1 cellular context compared by ENCODE assay signal in the genomic region with DNA sequence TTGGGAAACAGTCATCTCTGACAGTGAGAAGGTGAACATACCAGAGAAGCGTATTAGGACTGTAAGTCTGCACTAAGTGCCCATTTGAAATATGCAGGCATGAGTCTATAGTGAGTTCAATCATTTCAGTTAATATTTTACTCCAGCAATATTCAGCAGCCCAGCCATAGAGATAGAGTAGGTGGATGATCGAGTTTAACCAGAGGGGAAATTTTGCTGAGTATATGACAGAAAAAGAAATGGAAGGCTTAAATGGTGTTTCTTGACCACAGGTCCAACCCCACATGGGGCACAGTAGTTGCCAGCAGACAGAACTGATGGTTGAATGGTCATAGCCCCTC.
TF ChIP-seq lines count a peak whose summit lies in the region.

No MANE protein-coding gene starts in this region.

TF ChIP-seq in GM12878, 131 proteins besides CTCF, POLR2A, EP300 and RAD21:
- TF ChIP-seq MEF2A (IDR thresholded peaks at IDR 0.05; ENCODE audit: insufficient read depth, low read depth, low read length) (no peak), USF2 (IDR thresholded peaks at IDR 0.05; ENCODE audit: borderline replicate concordance, low read depth, low read length) (no peak), ZNF622 (IDR thresholded peaks at IDR 0.05) (no peak), KDM1A (IDR thresholded peaks at IDR 0.05; ENCODE audit: borderline replicate concordance) (no peak), RELB (IDR thresholded peaks at IDR 0.05; ENCODE audit: low read depth) (no peak), NR2C1 (IDR thresholded peaks at IDR 0.05) (no peak)
- TF ChIP-seq, protein P1, sequence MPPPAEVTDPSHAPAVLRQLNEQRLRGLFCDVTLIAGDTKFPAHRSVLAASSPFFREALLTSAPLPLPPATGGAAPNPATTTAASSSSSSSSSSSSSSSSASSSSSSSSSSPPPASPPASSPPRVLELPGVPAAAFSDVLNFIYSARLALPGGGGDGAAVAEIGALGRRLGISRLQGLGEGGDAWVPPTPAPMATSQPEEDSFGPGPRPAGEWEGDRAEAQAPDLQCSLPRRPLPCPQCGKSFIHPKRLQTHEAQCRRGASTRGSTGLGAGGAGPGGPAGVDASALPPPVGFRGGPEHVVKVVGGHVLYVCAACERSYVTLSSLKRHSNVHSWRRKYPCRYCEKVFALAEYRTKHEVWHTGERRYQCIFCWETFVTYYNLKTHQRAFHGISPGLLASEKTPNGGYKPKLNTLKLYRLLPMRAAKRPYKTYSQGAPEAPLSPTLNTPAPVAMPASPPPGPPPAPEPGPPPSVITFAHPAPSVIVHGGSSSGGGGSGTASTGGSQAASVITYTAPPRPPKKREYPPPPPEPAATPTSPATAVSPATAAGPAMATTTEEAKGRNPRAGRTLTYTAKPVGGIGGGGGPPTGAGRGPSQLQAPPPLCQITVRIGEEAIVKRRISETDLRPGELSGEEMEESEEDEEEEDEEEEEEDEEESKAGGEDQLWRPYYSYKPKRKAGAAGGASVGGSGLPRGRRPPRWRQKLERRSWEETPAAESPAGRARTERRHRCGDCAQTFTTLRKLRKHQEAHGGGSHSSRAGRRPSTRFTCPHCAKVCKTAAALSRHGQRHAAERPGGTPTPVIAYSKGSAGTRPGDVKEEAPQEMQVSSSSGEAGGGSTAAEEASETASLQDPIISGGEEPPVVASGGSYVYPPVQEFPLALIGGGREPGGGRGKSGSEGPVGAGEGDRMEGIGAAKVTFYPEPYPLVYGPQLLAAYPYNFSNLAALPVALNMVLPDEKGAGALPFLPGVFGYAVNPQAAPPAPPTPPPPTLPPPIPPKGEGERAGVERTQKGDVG (CRISPR knock-in tag; IDR thresholded peaks at IDR 0.05), result no peak
